ENCODE assay signal across 26 cellular contexts in the genomic region with DNA sequence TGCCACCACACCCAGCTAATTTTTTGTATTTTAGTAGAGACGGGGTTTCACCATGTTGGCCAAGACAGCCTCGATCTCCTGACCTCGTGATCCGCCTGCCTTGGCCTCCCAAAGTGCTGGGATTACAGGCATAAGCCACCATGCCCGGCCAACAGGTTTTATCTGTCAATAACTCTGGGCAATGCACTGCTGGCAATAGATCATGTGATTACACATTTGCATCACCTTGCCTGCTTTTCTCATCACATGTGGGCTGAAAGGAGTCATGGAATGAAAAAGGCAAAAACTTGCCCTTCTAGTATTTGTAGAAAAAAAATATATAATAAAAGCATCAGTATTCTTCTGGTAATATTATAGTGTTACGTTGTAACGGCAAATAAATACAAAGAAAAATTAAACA.
"Had no signal": no experiment of that assay in that cellular context is flagged by ENCODE, and none has a peak within 500 bp of the region (broad histone marks: within the 10 kb centered on the region; RNA-seq: fewer than 3 reads in every experiment).

No MANE protein-coding gene starts in this region.

- ATAC-seq: stimulated activated effector memory CD8-positive, alpha-beta T cell treated with anti-CD3 and anti-CD28 coated beads, Interleukin-12 subunit alpha, Interleukin-12 subunit beta, amount 100 ng/mL, for 72 hours; stimulated activated memory B cell treated with anti-CD40 and anti-IgM and Interleukin-4, amounts not matched to agents 10 μg/mL and 1 μg/mL and 100 μg/mL, for 72 hours; stimulated activated naive B cell treated with anti-CD40 and anti-IgM and Interleukin-4, amounts not matched to agents 10 μg/mL and 1 μg/mL and 100 μg/mL, for 72 hours; stimulated activated naive CD8-positive, alpha-beta T cell treated with anti-CD3 and anti-CD28 coated beads, Interleukin-15, amount 100 ng/mL, for 72 hours; stimulated activated naive CD8-positive, alpha-beta T cell treated with anti-CD3 and anti-CD28 coated beads, Interleukin-15, Interleukin-2, amounts not matched to agents 100 U/mL and 50 U/mL, for 24 hours; upper lobe of right lung had no signal

- H3K9me3 ChIP-seq: stomach, suprapubic skin, testis, thoracic aorta, thyroid gland, tibial artery, tibial nerve, transverse colon, upper lobe of left lung, upper lobe of right lung, uterus, vagina had no signal

- FAIRE-seq: urothelium cell line had no signal

- H3K27me3 ChIP-seq: stomach, suprapubic skin, testis, thyroid gland, tibial artery, tibial nerve, transverse colon, upper lobe of left lung, upper lobe of right lung, uterus, vagina had no signal

- H3K4me3 ChIP-seq: stomach, suprapubic skin, testis, thoracic aorta, thyroid gland, tibial artery, tibial nerve, transverse colon, upper lobe of left lung, upper lobe of right lung, uterus, vagina had no signal

- H3K4me1 ChIP-seq: suprapubic skin, testis, thyroid gland, tibial nerve, transverse colon, upper lobe of left lung, upper lobe of right lung, uterus, vagina had no signal

- H3K36me3 ChIP-seq: stomach, suprapubic skin, thoracic aorta, thyroid gland, tibial artery, tibial nerve, transverse colon, upper lobe of left lung, upper lobe of right lung, uterus, vagina had no signal

- DNase-seq: stimulated activated CD4-positive, alpha-beta T cell treated with anti-CD3 and anti-CD28 coated beads, Interleukin-2, amount 100 ng/mL, for 24 hours; stimulated activated CD4-positive, alpha-beta T cell treated with anti-CD3 and anti-CD28 coated beads, Interleukin-2, amount 100 ng/mL, for 48 hours; stimulated activated CD4-positive, alpha-beta T cell treated with anti-CD3 and anti-CD28 coated beads, Interleukin-4, amount 100 ng/mL, for 24 hours; stimulated activated CD4-positive, alpha-beta T cell treated with anti-CD3 and anti-CD28 coated beads, Interleukin-4, amount 100 ng/mL, for 4 hours; stimulated activated CD8-positive, alpha-beta memory T cell treated with anti-CD3 and anti-CD28 coated beads, Interleukin-4, amount 100 ng/mL, for 48 hours; stimulated activated naive B cell treated with anti-CD40 and anti-IgM and Interleukin-4, amounts not matched to agents 10 μg/mL and 1 μg/mL and 100 μg/mL, for 72 hours; stimulated activated naive CD4-positive, alpha-beta T cell; stimulated activated naive CD4-positive, alpha-beta T cell treated with Interleukin-2 at 50 U/mL for 16 hours; stimulated activated naive CD8-positive, alpha-beta T cell treated with anti-CD3 and anti-CD28 coated beads, Interleukin-15, amount 100 ng/mL, for 72 hours; stimulated activated naive CD8-positive, alpha-beta T cell treated with anti-CD3 and anti-CD28 coated beads, Interleukin-15, Interleukin-2, amounts not matched to agents 100 U/mL and 50 U/mL, for 24 hours; stomach; substantia nigra; testis; thyroid gland; tibial artery; transverse colon; upper lobe of left lung; upper lobe of right lung; uterus had no signal

- H3K27ac ChIP-seq: stomach, suprapubic skin, testis, thoracic aorta, thyroid gland, tibial artery, tibial nerve, transverse colon, upper lobe of left lung, upper lobe of right lung, uterus, vagina had no signal
